15 cellular contexts compared by ENCODE assay signal in the genomic region with DNA sequence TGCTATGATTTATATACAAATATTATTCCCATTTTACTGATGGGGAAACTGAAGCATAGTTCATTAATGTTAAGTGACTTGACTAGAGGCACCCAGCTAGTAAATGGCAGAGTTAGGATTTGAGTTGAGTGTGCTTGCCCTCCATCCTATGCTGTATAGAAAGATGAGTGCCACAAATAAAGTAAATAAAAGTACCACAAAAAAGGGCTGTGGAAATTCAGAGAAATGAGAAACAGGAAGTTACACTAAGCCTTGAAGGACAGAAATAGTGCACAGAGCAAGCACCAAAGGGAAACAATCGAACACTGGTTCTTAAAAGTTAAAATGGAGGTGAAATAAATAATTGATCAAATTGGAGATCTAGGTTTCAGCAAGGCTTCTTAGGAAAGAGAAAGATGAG. TPM values are rescaled to one million over a fixed set of nuclear protein-coding genes. Genes with fewer than 3 reads are reported as not detected.
DNase-seq lines count a peak whose midpoint lies in the region; ATAC-seq, FAIRE-seq and TF ChIP-seq lines count a peak whose summit lies in the region.
"Had no signal": no experiment of that assay in that cellular context is flagged by ENCODE, and none has a peak within 500 bp of the region (broad histone marks: within the 10 kb centered on the region; RNA-seq: fewer than 3 reads in every experiment).

No MANE protein-coding gene starts in this region.

- H3K36me3 ChIP-seq in mucosa of descending colon (ENCODE audit: low read depth) = no peaks in the 10 kb centered on the region
- H3K36me3 ChIP-seq: esophagus muscularis mucosa, WERI-Rb-1 had no signal

- TF ChIP-seq POLR2A in GM12891 (IDR thresholded peaks at IDR 0.05; ENCODE audit: low read depth, low read length) = no peak

- H3K9me3 ChIP-seq in mucosa of descending colon = no peaks in the 10 kb centered on the region
- H3K9me3 ChIP-seq: esophagus muscularis mucosa had no signal

- FAIRE-seq in GM12891 (lab: Jason Lieb, UNC) = peak; percentile 41
- FAIRE-seq: colon had no signal

- ATAC-seq in GM21360 (IDR thresholded peaks at IDR 0.05; ENCODE audit: unreplicated experiment) = peak; percentile 53
- ATAC-seq in mucosa of descending colon = peak; percentile 63
- ATAC-seq in HG02870 (IDR thresholded peaks at IDR 0.05; ENCODE audit: unreplicated experiment) = no peak
- no peak for ATAC-seq in HG03521 (IDR thresholded peaks at IDR 0.05; ENCODE audit: unreplicated experiment)
- ATAC-seq in HG02970 (IDR thresholded peaks at IDR 0.05; ENCODE audit: low FRiP score, unreplicated experiment) = no peak

- TF ChIP-seq CTCF in mucosa of descending colon (IDR thresholded peaks at IDR 0.05) = no peak
- TF ChIP-seq CTCF in GM13977 (IDR thresholded peaks at IDR 0.05; ENCODE audit: extremely low read depth, insufficient read depth, missing control alignments) = no peak

- no peaks in the 10 kb centered on the region for H3K4me1 ChIP-seq in mucosa of descending colon (ENCODE audit: low read depth)
- H3K4me1 ChIP-seq: esophagus muscularis mucosa had no signal

- no peak overlapping the region for H3K4me3 ChIP-seq in mucosa of descending colon
- H3K4me3 ChIP-seq: esophagus muscularis mucosa had no signal

- DNase-seq in GM12891 (ENCODE audit: insufficient read length, low spot score) (no peak), OCI-M1 (lab: John Stamatoyannopoulos, UW) (peak; percentile 63), mucosa of descending colon (no peak), GM13977 (ENCODE audit: low spot score) (no peak)
- DNase-seq: COR-L47, NCI-H526, SHP77 treated with DMSO at 0.1 percent for 48 hours, WERI-Rb-1 had no signal

- intact Hi-C loops in mucosa of descending colon (cut with DNase I, micrococcal nuclease) = no loop called here

- in situ Hi-C loops in GM13977 (cut with MboI; ENCODE audit: low pct_unique_long_range_greater_than_20kb, low sequenced_read_pairs, unreplicated experiment) = no loop called here

TF ChIP-seq in GM12891, 5 proteins besides CTCF, POLR2A, EP300 and RAD21:
- no peak for TF ChIP-seq SPI1 (IDR thresholded peaks at IDR 0.05; ENCODE audit: low read depth, low read length)
- TF ChIP-seq TAF1 (IDR thresholded peaks at IDR 0.05; ENCODE audit: low read depth, low read length) = no peak
- TF ChIP-seq POLR2AphosphoS5 (IDR thresholded peaks at IDR 0.05; ENCODE audit: low read depth, low read length) = no peak
- TF ChIP-seq PAX5 (IDR thresholded peaks at IDR 0.05; ENCODE audit: insufficient read depth, low read length, severe bottlenecking) = no peak
- TF ChIP-seq POU2F2 (IDR thresholded peaks at IDR 0.05; ENCODE audit: low read depth, low read length) = no peak

RNA-seq across cellular contexts. Expression of a gene that starts 9.2 kb away (rescaled TPM):
- 2.2 TPM for polyA plus RNA-seq in GM12891 (2012; ENCODE audit: low read depth, missing spikeins)
- 1 to 10 TPM in 1 of 3 donors, under 1 TPM in 2; 0.52 to 1.1 (median 0.55) TPM for total RNA-seq in mucosa of descending colon
- total RNA-seq: progenitor cell of endocrine pancreas had no signal

Comparison
In these comparisons a context has a peak if more than half of its experiments do, and no peak if none do; other contexts are left out.
1. ATAC-seq: peak in GM21360 (single experiment) and mucosa of descending colon (single experiment); none in HG02870 (single experiment), HG03521 (single experiment) and HG02970 (single experiment).